8 cellular contexts compared by ENCODE assay signal in genomic region chr19:19489804-19490204, GRCh38. TPM values are rescaled to one million over a fixed set of nuclear protein-coding genes. Genes with fewer than 3 reads are reported as not detected.
DNase-seq lines count a peak whose midpoint lies in the region; ATAC-seq, FAIRE-seq and TF ChIP-seq lines count a peak whose summit lies in the region.
"Had no signal": no experiment of that assay in that cellular context is flagged by ENCODE, and none has a peak within 500 bp of the region (broad histone marks: within the 10 kb centered on the region; RNA-seq: fewer than 3 reads in every experiment).

No MANE protein-coding gene starts in this region.

- ATAC-seq in K562: peak; percentile 9
- no peak for ATAC-seq in thoracic aorta (ENCODE audit: insufficient number of reproducible peaks, low FRiP score, low read depth)
- ATAC-seq in GM18909 (IDR thresholded peaks at IDR 0.05; ENCODE audit: poor library complexity, unreplicated experiment): no peak
- ATAC-seq in GM18498 (IDR thresholded peaks at IDR 0.05; ENCODE audit: unreplicated experiment): no peak

- CTCF ChIA-PET in K562 (lab: Yijun Ruan, JAX; ENCODE audit: low intra/inter-chr PET ratio): interaction anchor here (0.6 to 2.7 kb wide), 7 partner anchors 88 to 344 kb away, joined by 3 to 18 read pairs (median 4); no protein-coding TSS in a partner anchor

- H3K27me3 ChIP-seq in K562 (ENCODE audit: control insufficient read depth in 2 of 2, insufficient read depth in 2 of 2, low read length in 2 of 2) (no peaks in the 10 kb centered on the region), liver (ENCODE audit: control insufficient read depth in 4 of 4, insufficient read depth in 4 of 4, low read length in 3 of 4) (no peaks in the 10 kb centered on the region), thoracic aorta (replicated peaks; ENCODE audit: insufficient read depth) (no peaks in the 10 kb centered on the region)

- peaks cover 28% of the 10 kb centered on the region for H4K20me1 ChIP-seq in K562 (replicated peaks; ENCODE audit: control insufficient read depth, insufficient read depth, low read length)

- DNase-seq in NAMALWA (ENCODE audit: low spot score) (peak; percentile 37), K562 (ENCODE audit: extremely low read depth in 1 of 4, low spot score in 3 of 4) (no peak), thoracic aorta (ENCODE audit: low spot score) (no peak), HuH-7 (ENCODE audit: low spot score) (no peak)

- intact Hi-C loops in K562 (cut with micrococcal nuclease): loop anchor here (1.0 to 5.0 kb wide), 4 partner anchors 45 to 124 kb away; partner anchors contain the start of gene GATAD2A

- no peak for TF ChIP-seq POLR2A in K562 (conservative IDR thresholded peaks at IDR 0.05)

- no peak for FAIRE-seq in K562 (lab: Jason Lieb, UNC)

- peaks cover 4% of the 10 kb centered on the region for H3K9me1 ChIP-seq in K562 (ENCODE audit: control insufficient read depth, insufficient read depth, low read length)

- in situ Hi-C loops in K562 (cut with MboI): loop anchor here (5.0 kb wide), 1 partner anchor 123 kb away; no protein-coding TSS in a partner anchor

- TF ChIP-seq RAD21 in K562 (CRISPR knock-in tag; conservative IDR thresholded peaks at IDR 0.05 in 1 of 2, IDR thresholded peaks at IDR 0.05 in 1 of 2): no peak
- TF ChIP-seq RAD21 in liver (IDR thresholded peaks at IDR 0.05): no peak

- peaks cover 85% of the 10 kb centered on the region for H3K79me2 ChIP-seq in K562 (ENCODE audit: control insufficient read depth, insufficient read depth, low read length)

- H3K4me3 ChIP-seq in K562 (no peak overlapping the region), liver (ENCODE audit: low read depth in 1 of 3, low read length in 3 of 3) (no peak overlapping the region), thoracic aorta (peak overlapping the region; percentile 56)

- H2AFZ ChIP-seq in K562 (ENCODE audit: low read depth, low read length): no peak overlapping the region

- BruUV-seq in K562 (replicated peaks; lab: Mats Ljungman, UMichigan): no TSS peak

- no peak for TF ChIP-seq EP300 in K562 (IDR thresholded peaks at IDR 0.05; ENCODE audit: low read length)

- H3K27ac ChIP-seq in K562 (ENCODE audit: extremely low read depth, low read depth, low read length): peak overlapping the region; percentile 90
- peak overlapping the region; percentile 85 to 87 for H3K27ac ChIP-seq in liver (ENCODE audit: low read depth in 1 of 2, low read length in 2 of 2)
- H3K27ac ChIP-seq in thoracic aorta: peak overlapping the region; percentile 90 to 93

- peaks cover 38 to 57% of the 10 kb centered on the region in 2 experiments for H3K4me1 ChIP-seq in K562 (replicated peaks in 1 of 2; ENCODE audit: control insufficient read depth in 2 of 2, insufficient read depth in 2 of 2, low read length in 2 of 2)
- H3K4me1 ChIP-seq in liver (ENCODE audit: control insufficient read depth in 4 of 4, insufficient read depth in 4 of 4, low read length in 3 of 4): peaks cover 14 to 60% (median 45%) of the 10 kb centered on the region in 4 donors
- H3K4me1 ChIP-seq in thoracic aorta (ENCODE audit: control insufficient read depth in 1 of 2, low read depth in 2 of 2): peaks cover 23 to 36% of the 10 kb centered on the region in 2 donors

- H3K36me3 ChIP-seq in K562 (ENCODE audit: control insufficient read depth, insufficient read depth, low read length) (peaks cover 75% of the 10 kb centered on the region), liver (ENCODE audit: control insufficient read depth in 4 of 4, insufficient read depth in 3 of 4, low read depth in 1 of 4, low read length in 3 of 4) (peaks cover 2 to 15% (median 12%) of the 10 kb centered on the region in 4 donors), thoracic aorta (peaks cover 22% of the 10 kb centered on the region)

- H3K4me2 ChIP-seq in K562 (ENCODE audit: insufficient read depth, low read length): peak overlapping the region; percentile 53; the same call in 1 of the 2 replicates

- H3K9ac ChIP-seq in K562 (ENCODE audit: insufficient read depth in 1 of 2, low read depth in 2 of 2, low read length in 2 of 2) (peak overlapping the region; percentile 66 to 83), liver (ENCODE audit: low read depth in 1 of 2, low read length in 2 of 2) (peak overlapping the region in 1 of 2 donors; percentile 63)

- TF ChIP-seq CTCF in K562 (IDR thresholded peaks at IDR 0.05 in 2 of 3, conservative IDR thresholded peaks at IDR 0.05 in 1 of 3; ENCODE audit: insufficient read depth in 2 of 3, low read depth in 1 of 3, low read length in 3 of 3) (no peak), liver (IDR thresholded peaks at IDR 0.05; ENCODE audit: low read depth, low read length, missing input control) (no peak), thoracic aorta (IDR thresholded peaks at IDR 0.05) (no peak)

- no peaks in the 10 kb centered on the region for H3K9me3 ChIP-seq in K562 (replicated peaks; ENCODE audit: control insufficient read depth, insufficient read depth, low read depth, low read length)
- H3K9me3 ChIP-seq in liver (ENCODE audit: control insufficient read depth in 4 of 4, low read length in 3 of 4): no peaks in the 10 kb centered on the region
- H3K9me3 ChIP-seq in thoracic aorta: no peaks in the 10 kb centered on the region

- POLR2A ChIA-PET in K562 (lab: Yijun Ruan, JAX): interaction anchor here (0.6 to 2.3 kb wide), 4 partner anchors 110 to 157 kb away, joined by 3 to 11 read pairs (median 4); no protein-coding TSS in a partner anchor

- WGBS in K562 (ENCODE audit: insufficient coverage, low coverage, missing lambda C conversion rate): 64% methylated on average over 9 of the region's 9 CpGs
- 65% methylated on average over 9 of the region's 9 CpGs for WGBS in liver

RNA-seq across cellular contexts. Expression of gene TSSK6, which starts 25.5 kb away (rescaled TPM):
- total RNA-seq in K562 (2011; cell fraction: chromatin; rRNA removed; ENCODE audit: low replicate concordance): 1.3 and 7.5 TPM in 2 replicates
- total RNA-seq in K562 (2011; cell fraction: nucleolus; rRNA removed): 14.5 and 15.7 TPM in 2 replicates
- 4.5 TPM in 2 replicates for total RNA-seq in K562 (2011; cell fraction: nucleoplasm; rRNA removed)
- total RNA-seq in K562 (2014; rRNA removed) (2.0 and 2.1 TPM in 2 replicates), K562 (2014; rRNA removed; fragmentation: Illumina TruSeq; extraction: Trizol) (0.22 TPM in 1 of 2 replicates, not detected in the other), K562 (2015; rRNA removed; fragmentation: Illumina TruSeq; extraction: Trizol) (0.76 and 0.90 TPM in 2 replicates), K562 (2021) (2.4 and 2.6 TPM in 2 replicates), liver (1 to 10 TPM; 1.2 to 2.3 TPM), thoracic aorta (1 to 10 TPM; 1.5 to 3.6 TPM)
- polyA plus RNA-seq in K562 (2011; rRNA removed) (0.93 and 1.8 TPM in 2 replicates), K562 (2014; fragmentation: Illumina TruSeq; extraction: Trizol) (0.21 and 0.39 TPM in 2 replicates), K562 (2014; fragmentation: Nextera tagmentation; extraction: Ambion mirVana) (not detected), K562 (2014; rRNA removed) (2.4 and 3.9 TPM in 2 replicates), liver (under 1 TPM; 0.21 to 0.95 TPM)
- 2.5 and 7.7 TPM in 2 replicates for polyA plus RNA-seq in K562 (2011; cell fraction: cytosol; rRNA removed)
- polyA plus RNA-seq in K562 (2011; cell fraction: nucleus; rRNA removed): 3.6 and 7.5 TPM in 2 replicates
- 1.3 and 2.7 TPM in 2 replicates for polyA plus RNA-seq in K562 (2012)
- polyA minus RNA-seq in K562 (2011; rRNA and poly(A)+ RNA removed): 0.54 and 0.67 TPM in 2 replicates
- 1.4 TPM in 1 of 2 replicates, not detected in the other for polyA minus RNA-seq in K562 (2011; cell fraction: cytosol; rRNA and poly(A)+ RNA removed)
- 7.4 and 9.3 TPM in 2 replicates for polyA minus RNA-seq in K562 (2011; cell fraction: nucleus; rRNA and poly(A)+ RNA removed)

RNA-seq across cellular contexts. Expression of gene NDUFA13, which starts 26.2 kb away (rescaled TPM):
- total RNA-seq in K562 (2011; cell fraction: chromatin; rRNA removed; ENCODE audit: low replicate concordance): 115 and 283 TPM in 2 replicates
- 289 and 359 TPM in 2 replicates for total RNA-seq in K562 (2011; cell fraction: nucleolus; rRNA removed)
- 176 and 255 TPM in 2 replicates for total RNA-seq in K562 (2011; cell fraction: nucleoplasm; rRNA removed)
- total RNA-seq in K562 (2014; rRNA removed): 386 and 429 TPM in 2 replicates
- total RNA-seq in K562 (2014; rRNA removed; fragmentation: Illumina TruSeq; extraction: Trizol): 74.8 and 146 TPM in 2 replicates
- 397 and 447 TPM in 2 replicates for total RNA-seq in K562 (2015; rRNA removed; fragmentation: Illumina TruSeq; extraction: Trizol)
- 522 and 559 TPM in 2 replicates for total RNA-seq in K562 (2021)
- 340 and 343 TPM in 2 replicates for polyA plus RNA-seq in K562 (2011; rRNA removed)
- polyA plus RNA-seq in K562 (2011; cell fraction: cytosol; rRNA removed): 881 and 1,009 TPM in 2 replicates
- 249 and 320 TPM in 2 replicates for polyA plus RNA-seq in K562 (2011; cell fraction: nucleus; rRNA removed)
- 401 and 675 TPM in 2 replicates for polyA plus RNA-seq in K562 (2012)
- 298 and 395 TPM in 2 replicates for polyA plus RNA-seq in K562 (2014; fragmentation: Illumina TruSeq; extraction: Trizol)
- polyA plus RNA-seq in K562 (2014; fragmentation: Nextera tagmentation; extraction: Ambion mirVana): 100 to 1,000 TPM; 263 to 440 TPM
- polyA plus RNA-seq in K562 (2014; rRNA removed): 596 and 801 TPM in 2 replicates
- polyA minus RNA-seq in K562 (2011; rRNA and poly(A)+ RNA removed): 72.8 and 113 TPM in 2 replicates
- polyA minus RNA-seq in K562 (2011; cell fraction: cytosol; rRNA and poly(A)+ RNA removed): 98.7 and 142 TPM in 2 replicates
- polyA minus RNA-seq in K562 (2011; cell fraction: nucleus; rRNA and poly(A)+ RNA removed): 52.4 and 62.5 TPM in 2 replicates
- total RNA-seq in liver: 10 to 100 TPM; 45.3 to 80.6 TPM
- 100 to 1,000 TPM; 180 to 239 TPM for polyA plus RNA-seq in liver
- 10 to 100 TPM; 15.5 to 60.8 TPM for total RNA-seq in thoracic aorta

RNA-seq across cellular contexts. Expression of gene YJEFN3, which starts 38.9 kb away (rescaled TPM):
- total RNA-seq in K562 (2011; cell fraction: chromatin; rRNA removed; ENCODE audit: low replicate concordance): 31.5 and 32.8 TPM in 2 replicates
- total RNA-seq in K562 (2011; cell fraction: nucleolus; rRNA removed): 14.5 and 16.2 TPM in 2 replicates
- total RNA-seq in K562 (2011; cell fraction: nucleoplasm; rRNA removed): 22.3 and 39.8 TPM in 2 replicates
- 1.3 and 1.5 TPM in 2 replicates for total RNA-seq in K562 (2014; rRNA removed)
- 0.86 and 0.98 TPM in 2 replicates for total RNA-seq in K562 (2014; rRNA removed; fragmentation: Illumina TruSeq; extraction: Trizol)
- total RNA-seq in K562 (2015; rRNA removed; fragmentation: Illumina TruSeq; extraction: Trizol): 1.1 TPM in 2 replicates
- total RNA-seq in K562 (2021): 3.6 and 4.8 TPM in 2 replicates
- polyA plus RNA-seq in K562 (2011; rRNA removed): 1.0 and 1.6 TPM in 2 replicates
- 0.86 and 2.6 TPM in 2 replicates for polyA plus RNA-seq in K562 (2011; cell fraction: cytosol; rRNA removed)
- polyA plus RNA-seq in K562 (2011; cell fraction: nucleus; rRNA removed): 12.5 and 30.5 TPM in 2 replicates
- 4.6 and 18.0 TPM in 2 replicates for polyA plus RNA-seq in K562 (2012)
- 2.9 and 3.8 TPM in 2 replicates for polyA plus RNA-seq in K562 (2014; fragmentation: Illumina TruSeq; extraction: Trizol)
- polyA plus RNA-seq in K562 (2014; fragmentation: Nextera tagmentation; extraction: Ambion mirVana): under 1 TPM in 1 of 2 experiments, not detected in 1; 0.04 TPM
- 4.8 and 5.8 TPM in 2 replicates for polyA plus RNA-seq in K562 (2014; rRNA removed)
- 0.81 and 1.1 TPM in 2 replicates for polyA minus RNA-seq in K562 (2011; rRNA and poly(A)+ RNA removed)
- polyA minus RNA-seq in K562 (2011; cell fraction: cytosol; rRNA and poly(A)+ RNA removed): 0.46 and 1.0 TPM in 2 replicates
- 2.4 and 2.7 TPM in 2 replicates for polyA minus RNA-seq in K562 (2011; cell fraction: nucleus; rRNA and poly(A)+ RNA removed)
- total RNA-seq in liver: under 1 TPM; 0.19 to 0.75 TPM
- polyA plus RNA-seq in liver: under 1 TPM; 0.51 to 0.88 TPM
- total RNA-seq in thoracic aorta: 1 to 10 TPM; 2.0 to 7.9 TPM

RNA-seq across cellular contexts. Expression of gene CILP2, which starts 48.3 kb away (rescaled TPM):
- 0.09 and 0.56 TPM in 2 replicates for total RNA-seq in K562 (2011; cell fraction: chromatin; rRNA removed; ENCODE audit: low replicate concordance)
- total RNA-seq in K562 (2011; cell fraction: nucleolus; rRNA removed): 0.53 and 0.67 TPM in 2 replicates
- total RNA-seq in K562 (2011; cell fraction: nucleoplasm; rRNA removed): 0.29 and 0.46 TPM in 2 replicates
- total RNA-seq in K562 (2014; rRNA removed) (0.23 and 0.33 TPM in 2 replicates), K562 (2014; rRNA removed; fragmentation: Illumina TruSeq; extraction: Trizol) (0.04 TPM in 1 of 2 replicates, not detected in the other), K562 (2015; rRNA removed; fragmentation: Illumina TruSeq; extraction: Trizol) (0.08 and 0.11 TPM in 2 replicates), K562 (2021) (0.29 and 0.35 TPM in 2 replicates), liver (under 1 TPM; 0.08 to 0.42 TPM), thoracic aorta (1 to 10 TPM in 1 of 2 donors, under 1 TPM in 1; 0.81 to 1.5 TPM)
- polyA plus RNA-seq in K562 (2011; rRNA removed) (0.04 and 0.07 TPM in 2 replicates), K562 (2014; fragmentation: Illumina TruSeq; extraction: Trizol) (0.04 TPM in 2 replicates), K562 (2014; fragmentation: Nextera tagmentation; extraction: Ambion mirVana) (not detected), K562 (2014; rRNA removed) (0.05 and 0.31 TPM in 2 replicates), liver (under 1 TPM in 1 of 2 donors, not detected in 1; 0.09 TPM)
- polyA plus RNA-seq in K562 (2011; cell fraction: cytosol; rRNA removed): 0.01 and 0.67 TPM in 2 replicates
- 0.22 and 0.77 TPM in 2 replicates for polyA plus RNA-seq in K562 (2011; cell fraction: nucleus; rRNA removed)
- polyA plus RNA-seq in K562 (2012): 0.05 and 0.29 TPM in 2 replicates
- 0.14 TPM in 1 of 2 replicates, not detected in the other for polyA minus RNA-seq in K562 (2011; rRNA and poly(A)+ RNA removed)
- not detected in 2 replicates for polyA minus RNA-seq in K562 (2011; cell fraction: cytosol; rRNA and poly(A)+ RNA removed)
- polyA minus RNA-seq in K562 (2011; cell fraction: nucleus; rRNA and poly(A)+ RNA removed): 0.22 and 0.27 TPM in 2 replicates
- total RNA-seq: pulmonary artery endothelial cell had no signal
